Comparison of ENCODE assay signal across 8 cellular contexts in genomic region chr6:21953831-21954801, GRCh38.
DNase-seq lines count a peak whose midpoint lies in the region; ATAC-seq and TF ChIP-seq lines count a peak whose summit lies in the region.

No MANE protein-coding gene starts in this region.

- H3K4me1 ChIP-seq in Peyer's patch (peaks cover 0 to 19% (median 0%) of the 10 kb centered on the region in 4 donors), stomach smooth muscle (ENCODE audit: control insufficient read depth, insufficient read depth, low read length) (peaks cover 9% of the 10 kb centered on the region)

- no peak for ATAC-seq in GM21360 (IDR thresholded peaks at IDR 0.05; ENCODE audit: unreplicated experiment)

- H3K36me3 ChIP-seq in Peyer's patch (no peaks in the 10 kb centered on the region), stomach smooth muscle (ENCODE audit: control insufficient read depth in 2 of 2, insufficient read depth in 2 of 2, low read length in 2 of 2) (no peaks in the 10 kb centered on the region)

- H3K36me3 Mint-ChIP-seq in glutamatergic neuron (ENCODE audit: unreplicated experiment), result no peaks in the 10 kb centered on the region
- H3K36me3 Mint-ChIP-seq in T-helper 2 cell treated with Interferon-gamma antibody and Interleukin-4, amounts not matched to agents 5 μg/mL and 100 μg/mL, for 36 hours (ENCODE audit: low read depth), result no peaks in the 10 kb centered on the region

- H3K4me3 ChIP-seq in Peyer's patch (no peak overlapping the region), stomach smooth muscle (ENCODE audit: low read length in 2 of 2) (peak overlapping the region in 1 of 2 donors; percentile 40)

- TF ChIP-seq POLR2A in Peyer's patch (IDR thresholded peaks at IDR 0.05), result no peak

- TF ChIP-seq CTCF in Peyer's patch (IDR thresholded peaks at IDR 0.05) (no peak), glutamatergic neuron (IDR thresholded peaks at IDR 0.05; ENCODE audit: partially characterized antibody, unreplicated experiment) (no peak)

- H3K9ac ChIP-seq in stomach smooth muscle (ENCODE audit: low read length in 2 of 2), result no peak overlapping the region

- peak overlapping the region; percentile 87 for H3K27ac Mint-ChIP-seq in glutamatergic neuron (ENCODE audit: unreplicated experiment)
- H3K27ac Mint-ChIP-seq in T-helper 2 cell treated with Interferon-gamma antibody and Interleukin-4, amounts not matched to agents 5 μg/mL and 100 μg/mL, for 36 hours, result no peak overlapping the region

- H3K4me1 Mint-ChIP-seq in glutamatergic neuron (ENCODE audit: low read depth, unreplicated experiment), result peaks cover 30% of the 10 kb centered on the region
- H3K4me1 Mint-ChIP-seq in T-helper 2 cell treated with Interferon-gamma antibody and Interleukin-4, amounts not matched to agents 5 μg/mL and 100 μg/mL, for 36 hours (ENCODE audit: low read depth), result peaks cover 19% of the 10 kb centered on the region

- H3K9me3 ChIP-seq in Peyer's patch (no peaks in the 10 kb centered on the region), stomach smooth muscle (ENCODE audit: control insufficient read depth in 2 of 2, low read length in 2 of 2) (no peaks in the 10 kb centered on the region)

- peak overlapping the region; percentile 18 for H3K4me3 Mint-ChIP-seq in glutamatergic neuron (ENCODE audit: unreplicated experiment)
- H3K4me3 Mint-ChIP-seq in T-helper 2 cell treated with Interferon-gamma antibody and Interleukin-4, amounts not matched to agents 5 μg/mL and 100 μg/mL, for 36 hours, result no peak overlapping the region

- no peaks in the 10 kb centered on the region for H3K27me3 ChIP-seq in Peyer's patch
- H3K27me3 ChIP-seq in stomach smooth muscle (ENCODE audit: control insufficient read depth in 1 of 2, insufficient read depth in 2 of 2, low read length in 2 of 2), result no peaks in the 10 kb centered on the region

- no peaks in the 10 kb centered on the region for H3K27me3 Mint-ChIP-seq in glutamatergic neuron (ENCODE audit: unreplicated experiment)
- no peaks in the 10 kb centered on the region for H3K27me3 Mint-ChIP-seq in T-helper 2 cell treated with Interferon-gamma antibody and Interleukin-4, amounts not matched to agents 5 μg/mL and 100 μg/mL, for 36 hours (ENCODE audit: low read depth)

- H3K27ac ChIP-seq in Peyer's patch, result peak overlapping the region in 2 of 4 donors; percentile 15 to 32
- H3K27ac ChIP-seq in stomach smooth muscle (ENCODE audit: low read length), result peak overlapping the region; percentile 25

- DNase-seq in SKM-1 treated with dmso at 0.1 percent for 144 hours (lab: John Stamatoyannopoulos, UW; ENCODE audit: unreplicated experiment) (peak; percentile 25), SKM-1 (lab: John Stamatoyannopoulos, UW; ENCODE audit: unreplicated experiment) (no peak), Peyer's patch (peak in 2 of 3 donors; percentile 55 to 57), glutamatergic neuron (peak; percentile 50), T-helper 1 cell (no peak)
- DNase-seq in T-helper 2 cell treated with Interferon-gamma antibody and Interleukin-4, amounts not matched to agents 5 μg/mL and 100 μg/mL, for 36 hours (ENCODE audit: low spot score), result no peak

- peaks cover 7% of the 10 kb centered on the region for H3K9me3 Mint-ChIP-seq in glutamatergic neuron (ENCODE audit: unreplicated experiment)
- no peaks in the 10 kb centered on the region for H3K9me3 Mint-ChIP-seq in T-helper 2 cell treated with Interferon-gamma antibody and Interleukin-4, amounts not matched to agents 5 μg/mL and 100 μg/mL, for 36 hours

Comparison
In these comparisons a context has a peak if more than half of its experiments do, and no peak if none do; other contexts are left out.
1. DNase-seq: peak in SKM-1 treated with dmso at 0.1 percent for 144 hours (single experiment), Peyer's patch (2 of 3) and glutamatergic neuron (single experiment); none in SKM-1 (single experiment), T-helper 1 cell (0 of 5) and T-helper 2 cell treated with Interferon-gamma antibody and Interleukin-4, amounts not matched to agents 5 μg/mL and 100 μg/mL, for 36 hours (single experiment).